Comparison of ENCODE assay signal across 12 cellular contexts in genomic region chr18:10010611-10011015, GRCh38.
A peak's percentile ranks its signal among the peaks of the same experiment; 100 is the strongest.
DNase-seq lines count a peak whose midpoint lies in the region; ATAC-seq and TF ChIP-seq lines count a peak whose summit lies in the region.
"Had no signal": no experiment of that assay in that cellular context is flagged by ENCODE, and none has a peak within 500 bp of the region (broad histone marks: within the 10 kb centered on the region; RNA-seq: fewer than 3 reads in every experiment).

No MANE protein-coding gene starts in this region.

- no peak overlapping the region for H3K27ac ChIP-seq in SJCRH30
- H3K27ac ChIP-seq: neural progenitor cell had no signal

- no peaks in the 10 kb centered on the region for H3K27me3 ChIP-seq in SJCRH30
- H3K27me3 ChIP-seq: neural progenitor cell had no signal

- H3K36me3 Mint-ChIP-seq in WTC11: no peaks in the 10 kb centered on the region
- H3K36me3 Mint-ChIP-seq: CD4-positive, CD25-positive, alpha-beta regulatory T cell; neural progenitor cell had no signal

- ATAC-seq in omental fat pad (ENCODE audit: low FRiP score) (peak; percentile 93), WTC11 (no peak), GM18873 (IDR thresholded peaks at IDR 0.05; ENCODE audit: low FRiP score, unreplicated experiment) (no peak)

- CTCF ChIA-PET in WTC11 (lab: Charles Lee): no interaction called here

- no peak overlapping the region for H3K4me3 ChIP-seq in SJCRH30
- H3K4me3 ChIP-seq: neural progenitor cell had no signal

- POLR2A ChIA-PET in WTC11 (lab: Charles Lee): no interaction called here

- DNase-seq in AG08395 (ENCODE audit: low spot score) (peak; percentile 93), SJCRH30 (peak; percentile 13 to 24), fibroblast of the conjunctiva (ENCODE audit: low read depth) (peak; percentile 86), omental fat pad (ENCODE audit: low spot score) (no peak), WTC11 (ENCODE audit: low spot score) (no peak), NCI-H1092 treated with DMSO at 0.1 percent for 48 hours (lab: John Stamatoyannopoulos, UW) (no peak), T-helper 2 cell (no peak)
- DNase-seq: CD4-positive, CD25-positive, alpha-beta regulatory T cell; SHP77; trophoblast cell had no signal

- H3K4me1 ChIP-seq in SJCRH30: peaks cover 5% of the 10 kb centered on the region; the same call in 1 of the 2 replicates
- H3K4me1 ChIP-seq: neural progenitor cell had no signal

- H3K4me1 Mint-ChIP-seq in WTC11: 0 out of 2 replicates have a peak, but pooled peaks cover 4% of the 10 kb centered on the region
- H3K4me1 Mint-ChIP-seq: CD4-positive, CD25-positive, alpha-beta regulatory T cell had no signal

- H3K27ac Mint-ChIP-seq in WTC11: no peak overlapping the region
- H3K27ac Mint-ChIP-seq: CD4-positive, CD25-positive, alpha-beta regulatory T cell had no signal

- H3K36me3 ChIP-seq in SJCRH30: no peaks in the 10 kb centered on the region
- H3K36me3 ChIP-seq: neural progenitor cell had no signal

- no peak overlapping the region for H3K4me3 Mint-ChIP-seq in WTC11
- H3K4me3 Mint-ChIP-seq: CD4-positive, CD25-positive, alpha-beta regulatory T cell; neural progenitor cell had no signal

- no peaks in the 10 kb centered on the region for H3K9me3 Mint-ChIP-seq in WTC11
- H3K9me3 Mint-ChIP-seq: CD4-positive, CD25-positive, alpha-beta regulatory T cell had no signal

- H3K27me3 Mint-ChIP-seq in WTC11 (ENCODE audit: low read depth): peaks cover 2% of the 10 kb centered on the region; the same call in 1 of the 2 replicates
- H3K27me3 Mint-ChIP-seq: CD4-positive, CD25-positive, alpha-beta regulatory T cell had no signal

- TF ChIP-seq CTCF in omental fat pad (IDR thresholded peaks at IDR 0.05) (no peak), WTC11 (IDR thresholded peaks at IDR 0.05) (no peak)

- H3K9me3 ChIP-seq in SJCRH30 (replicated peaks): no peaks in the 10 kb centered on the region

TF ChIP-seq in WTC11, 78 proteins besides CTCF, POLR2A, EP300 and RAD21:
- TF ChIP-seq GTF2I (CRISPR knock-in tag; conservative IDR thresholded peaks at IDR 0.05): no peak
- TF ChIP-seq ZNF423 (CRISPR knock-in tag; IDR thresholded peaks at IDR 0.05): no peak
- TF ChIP-seq, protein P1, sequence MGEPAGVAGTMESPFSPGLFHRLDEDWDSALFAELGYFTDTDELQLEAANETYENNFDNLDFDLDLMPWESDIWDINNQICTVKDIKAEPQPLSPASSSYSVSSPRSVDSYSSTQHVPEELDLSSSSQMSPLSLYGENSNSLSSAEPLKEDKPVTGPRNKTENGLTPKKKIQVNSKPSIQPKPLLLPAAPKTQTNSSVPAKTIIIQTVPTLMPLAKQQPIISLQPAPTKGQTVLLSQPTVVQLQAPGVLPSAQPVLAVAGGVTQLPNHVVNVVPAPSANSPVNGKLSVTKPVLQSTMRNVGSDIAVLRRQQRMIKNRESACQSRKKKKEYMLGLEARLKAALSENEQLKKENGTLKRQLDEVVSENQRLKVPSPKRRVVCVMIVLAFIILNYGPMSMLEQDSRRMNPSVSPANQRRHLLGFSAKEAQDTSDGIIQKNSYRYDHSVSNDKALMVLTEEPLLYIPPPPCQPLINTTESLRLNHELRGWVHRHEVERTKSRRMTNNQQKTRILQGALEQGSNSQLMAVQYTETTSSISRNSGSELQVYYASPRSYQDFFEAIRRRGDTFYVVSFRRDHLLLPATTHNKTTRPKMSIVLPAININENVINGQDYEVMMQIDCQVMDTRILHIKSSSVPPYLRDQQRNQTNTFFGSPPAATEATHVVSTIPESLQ (CRISPR knock-in tag; IDR thresholded peaks at IDR 0.05): no peak
- TF ChIP-seq ZNF219 (CRISPR knock-in tag; IDR thresholded peaks at IDR 0.05; ENCODE audit: borderline replicate concordance): no peak
- TF ChIP-seq RELA (CRISPR knock-in tag; IDR thresholded peaks at IDR 0.05; ENCODE audit: borderline replicate concordance): no peak
- TF ChIP-seq ATF1 (CRISPR knock-in tag; IDR thresholded peaks at IDR 0.05): no peak
- TF ChIP-seq HMGA2 (CRISPR knock-in tag; IDR thresholded peaks at IDR 0.05): no peak
- no peak for TF ChIP-seq JAZF1 (CRISPR knock-in tag; IDR thresholded peaks at IDR 0.05)
- no peak for TF ChIP-seq STAT6 (CRISPR knock-in tag; conservative IDR thresholded peaks at IDR 0.05; ENCODE audit: low read depth)
- no peak for TF ChIP-seq NFATC4 (CRISPR knock-in tag; IDR thresholded peaks at IDR 0.05)
- no peak for TF ChIP-seq PRDM15 (CRISPR knock-in tag; IDR thresholded peaks at IDR 0.05)
- TF ChIP-seq, protein P2, sequence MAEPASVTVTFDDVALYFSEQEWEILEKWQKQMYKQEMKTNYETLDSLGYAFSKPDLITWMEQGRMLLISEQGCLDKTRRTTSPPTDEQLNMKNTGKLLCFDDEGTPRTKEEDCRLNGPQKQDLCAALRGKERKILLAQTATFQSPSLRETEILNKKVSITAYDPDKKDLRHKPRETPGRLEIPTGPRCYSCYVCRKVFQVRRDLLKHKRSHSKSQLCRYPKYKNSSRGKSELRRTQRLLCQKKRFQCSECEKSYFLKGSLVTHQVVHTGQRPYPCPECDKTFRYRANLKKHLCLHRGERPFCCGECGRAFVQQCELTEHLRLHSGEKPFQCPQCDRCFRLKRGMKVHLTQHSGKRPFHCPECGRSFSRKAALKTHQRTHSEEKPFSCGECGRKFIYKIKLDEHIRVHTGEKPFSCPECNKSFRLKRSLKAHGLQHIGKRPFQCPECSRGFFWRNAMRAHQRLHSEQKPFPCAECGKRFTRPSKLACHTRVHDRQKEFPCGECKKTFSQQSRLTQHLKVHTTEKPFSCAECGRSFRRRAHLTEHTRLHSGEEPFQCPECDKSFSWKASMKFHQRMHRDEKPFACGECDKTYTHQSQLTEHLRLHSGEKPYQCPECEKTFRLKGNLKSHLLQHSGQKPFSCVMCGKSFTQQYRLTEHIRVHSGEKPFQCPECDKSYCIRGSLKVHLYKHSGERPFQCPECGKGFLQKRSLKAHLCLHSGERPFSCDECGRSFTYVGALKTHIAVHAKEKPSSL (CRISPR knock-in tag; conservative IDR thresholded peaks at IDR 0.05): no peak
- no peak for TF ChIP-seq NR3C1 (CRISPR knock-in tag; conservative IDR thresholded peaks at IDR 0.05; ENCODE audit: low read depth)
- no peak for TF ChIP-seq MXD4 (CRISPR knock-in tag; IDR thresholded peaks at IDR 0.05; ENCODE audit: borderline replicate concordance)
- TF ChIP-seq IRF2 (CRISPR knock-in tag; IDR thresholded peaks at IDR 0.05; ENCODE audit: borderline replicate concordance, low read depth): no peak
- no peak for TF ChIP-seq ZNF263 (CRISPR knock-in tag; IDR thresholded peaks at IDR 0.05; ENCODE audit: low read depth)
- TF ChIP-seq FOXJ3 (CRISPR knock-in tag; IDR thresholded peaks at IDR 0.05; ENCODE audit: borderline replicate concordance): no peak

Comparison
In these comparisons a context has a peak if more than half of its experiments do, and no peak if none do; other contexts are left out.
1. DNase-seq: peak in AG08395 (single experiment), SJCRH30 (2 of 2) and fibroblast of the conjunctiva (single experiment); none in omental fat pad (single experiment), WTC11 (single experiment), NCI-H1092 treated with DMSO at 0.1 percent for 48 hours (single experiment) and T-helper 2 cell (0 of 5).